Comparison of ENCODE assay signal across 23 cellular contexts in the genomic region with DNA sequence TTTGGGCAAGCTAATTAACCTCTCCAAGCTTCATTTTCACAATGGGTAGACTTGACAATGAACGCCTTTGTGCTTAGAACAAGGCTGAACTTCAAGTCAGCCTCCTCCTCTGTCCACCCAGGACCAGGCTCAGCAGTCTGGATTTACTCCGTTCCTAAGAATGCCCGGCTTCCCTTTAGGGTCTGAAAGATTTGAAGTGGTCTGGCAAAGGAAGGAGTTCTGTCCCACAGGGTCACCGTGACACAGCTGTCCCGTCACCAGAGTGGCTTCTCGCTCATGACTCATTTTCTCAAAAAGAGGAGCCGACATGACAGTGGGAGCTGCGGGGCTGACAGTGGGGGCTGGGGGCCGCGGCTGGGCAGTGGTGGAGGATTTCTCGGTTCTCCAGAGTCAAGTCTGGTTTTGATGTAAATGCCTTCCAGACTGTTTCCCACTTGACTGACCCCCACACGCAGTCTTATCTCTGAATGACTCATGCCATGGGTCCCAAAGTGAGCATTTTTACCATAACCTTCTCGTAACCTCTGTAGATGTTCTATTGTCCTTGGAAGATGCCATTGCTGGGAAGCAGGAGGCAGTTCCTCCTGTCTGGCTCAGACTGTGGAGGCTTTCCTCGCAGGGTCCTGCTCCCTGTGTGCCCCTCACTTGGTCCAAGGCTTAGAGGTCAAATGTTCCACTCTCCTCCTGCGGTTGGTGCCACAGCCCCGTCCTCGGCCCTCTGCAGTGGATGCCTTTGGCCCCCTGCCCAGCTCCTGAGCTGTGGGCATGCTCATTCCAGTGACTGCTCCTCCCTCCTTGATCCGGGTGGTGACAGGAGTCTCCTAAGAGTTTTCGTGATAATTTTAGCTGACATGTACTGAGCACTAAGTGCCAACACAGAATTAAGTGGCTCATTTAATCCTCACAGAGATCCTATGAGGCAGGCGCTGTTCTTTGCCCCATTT.
DNase-seq lines count a peak whose midpoint lies in the region; ATAC-seq and TF ChIP-seq lines count a peak whose summit lies in the region.
"Had no signal": no experiment of that assay in that cellular context is flagged by ENCODE, and none has a peak within 500 bp of the region (broad histone marks: within the 10 kb centered on the region; RNA-seq: fewer than 3 reads in every experiment).

No MANE protein-coding gene starts in this region.

- H3K27ac Mint-ChIP-seq in natural killer cell treated with Interleukin-12 subunit alpha and Interleukin-12 subunit beta and Interleukin-15 and Interleukin-18, amount 100 ng/mL, for 72 hours, result no peak overlapping the region
- H3K27ac Mint-ChIP-seq: activated naive CD8-positive, alpha-beta T cell treated with anti-CD3 and anti-CD28 coated beads for 36 hours; activated T-helper 2 cell treated with anti-CD3 and anti-CD28 coated beads, Interferon-gamma antibody, Interleukin-2, Interleukin-4, amounts not matched to agents 10 μg/mL and 5 μg/mL and 100 μg/mL, durations not matched to agents 14 hours and 24 hours and 36 hours; naive thymus-derived CD8-positive, alpha-beta T cell had no signal

- TF ChIP-seq CTCF in coronary artery (IDR thresholded peaks at IDR 0.05), result no peak
- no peak for TF ChIP-seq CTCF in tibial artery (IDR thresholded peaks at IDR 0.05)

- no peak overlapping the region for H3K4me3 Mint-ChIP-seq in natural killer cell treated with Interleukin-12 subunit alpha and Interleukin-12 subunit beta and Interleukin-15 and Interleukin-18, amount 100 ng/mL, for 72 hours
- H3K4me3 Mint-ChIP-seq: activated naive CD8-positive, alpha-beta T cell treated with anti-CD3 and anti-CD28 coated beads for 36 hours; naive thymus-derived CD8-positive, alpha-beta T cell had no signal

- DNase-seq in M059J (ENCODE audit: low read depth) (peak; percentile 32), coronary artery (ENCODE audit: low spot score) (no peak), islet precursor cell (peak; percentile 85), tibial artery (no peak), NCI-H1694 (lab: John Stamatoyannopoulos, UW) (no peak)
- DNase-seq in activated CD4-positive, CD25-positive, alpha-beta regulatory T cell treated with anti-CD3 and anti-CD28 coated beads, Interleukin-2, amount 50 U/mL, for 72 hours, result no peak
- no peak for DNase-seq in natural killer cell treated with Interleukin-12 subunit alpha and Interleukin-12 subunit beta and Interleukin-15 and Interleukin-18, amount 100 ng/mL, for 72 hours (ENCODE audit: low spot score)
- DNase-seq: activated CD4-positive, alpha-beta T cell treated with anti-CD3 and anti-CD28 coated beads, Interleukin-2, amount 50 U/mL, for 1 hour; activated CD8-positive, alpha-beta memory T cell treated with anti-CD3 and anti-CD28 coated beads, Interleukin-2, amount 50 U/mL, for 4 hours; activated naive CD8-positive, alpha-beta T cell treated with anti-CD3 and anti-CD28 coated beads for 36 hours; dermis blood vessel endothelial cell; DMS79; foreskin fibroblast; naive thymus-derived CD8-positive, alpha-beta T cell; NCI-H1417 treated with DMSO at 0.1 percent for 48 hours; NCI-H526; stimulated activated CD4-positive, alpha-beta T cell treated with anti-CD3 and anti-CD28 coated beads, Interleukin-2, amount 100 ng/mL, for 24 hours; stimulated activated naive CD4-positive, alpha-beta T cell treated with Interleukin-2 at 50 U/mL for 16 hours; transverse colon had no signal

- intact Hi-C loops in tibial artery (cut with DNase I; ENCODE audit: low total_unique reads), result no loop called here

- peak overlapping the region; percentile 7 for H3K4me3 ChIP-seq in coronary artery
- H3K4me3 ChIP-seq in tibial artery, result peak overlapping the region in 1 of 2 donors; percentile 14
- H3K4me3 ChIP-seq: transverse colon had no signal

- H3K27ac ChIP-seq in coronary artery, result peak overlapping the region in 1 of 2 donors; percentile 39
- H3K27ac ChIP-seq in tibial artery, result peak overlapping the region; percentile 36 to 55
- H3K27ac ChIP-seq: parathyroid adenoma, transverse colon had no signal

- peaks cover 0 to 21% (median 17%) of the 10 kb centered on the region in 4 donors for H3K4me1 ChIP-seq in tibial artery
- H3K4me1 ChIP-seq: parathyroid adenoma, transverse colon had no signal

- no peaks in the 10 kb centered on the region for H3K27me3 ChIP-seq in tibial artery
- H3K27me3 ChIP-seq: transverse colon had no signal

- H3K36me3 ChIP-seq in tibial artery, result no peaks in the 10 kb centered on the region
- H3K36me3 ChIP-seq: transverse colon had no signal

- H3K36me3 Mint-ChIP-seq in natural killer cell treated with Interleukin-12 subunit alpha and Interleukin-12 subunit beta and Interleukin-15 and Interleukin-18, amount 100 ng/mL, for 72 hours, result no peaks in the 10 kb centered on the region
- H3K36me3 Mint-ChIP-seq: activated naive CD8-positive, alpha-beta T cell treated with anti-CD3 and anti-CD28 coated beads for 36 hours; naive thymus-derived CD8-positive, alpha-beta T cell had no signal

- no peaks in the 10 kb centered on the region for H3K4me1 Mint-ChIP-seq in natural killer cell treated with Interleukin-12 subunit alpha and Interleukin-12 subunit beta and Interleukin-15 and Interleukin-18, amount 100 ng/mL, for 72 hours (ENCODE audit: low read depth in 2 of 2)
- H3K4me1 Mint-ChIP-seq: activated naive CD8-positive, alpha-beta T cell treated with anti-CD3 and anti-CD28 coated beads for 36 hours; naive thymus-derived CD8-positive, alpha-beta T cell had no signal

- peaks cover 13 to 19% of the 10 kb centered on the region in 2 donors for H3K27me3 Mint-ChIP-seq in natural killer cell treated with Interleukin-12 subunit alpha and Interleukin-12 subunit beta and Interleukin-15 and Interleukin-18, amount 100 ng/mL, for 72 hours
- H3K27me3 Mint-ChIP-seq: activated naive CD8-positive, alpha-beta T cell treated with anti-CD3 and anti-CD28 coated beads for 36 hours had no signal

- no peak for ATAC-seq in HG03565 (IDR thresholded peaks at IDR 0.05; ENCODE audit: unreplicated experiment)
- no peak for ATAC-seq in natural killer cell treated with Interleukin-12 subunit alpha and Interleukin-12 subunit beta and Interleukin-15 and Interleukin-18, amount 100 ng/mL, for 72 hours
- ATAC-seq: HepG2; naive thymus-derived CD8-positive, alpha-beta T cell had no signal

- H3K9me3 Mint-ChIP-seq in natural killer cell treated with Interleukin-12 subunit alpha and Interleukin-12 subunit beta and Interleukin-15 and Interleukin-18, amount 100 ng/mL, for 72 hours, result no peaks in the 10 kb centered on the region
- H3K9me3 Mint-ChIP-seq: activated naive CD8-positive, alpha-beta T cell treated with anti-CD3 and anti-CD28 coated beads for 36 hours; activated T-helper 2 cell treated with anti-CD3 and anti-CD28 coated beads, Interferon-gamma antibody, Interleukin-2, Interleukin-4, amounts not matched to agents 10 μg/mL and 5 μg/mL and 100 μg/mL, durations not matched to agents 14 hours and 24 hours and 36 hours had no signal

- no peaks in the 10 kb centered on the region for H3K9me3 ChIP-seq in tibial artery
- H3K9me3 ChIP-seq: transverse colon had no signal

Comparison
In these comparisons a context has a peak if more than half of its experiments do, and no peak if none do; other contexts are left out.
1. DNase-seq: peak in M059J (single experiment) and islet precursor cell (single experiment); none in coronary artery (single experiment), tibial artery (0 of 2), activated CD4-positive, CD25-positive, alpha-beta regulatory T cell treated with anti-CD3 and anti-CD28 coated beads, Interleukin-2, amount 50 U/mL, for 72 hours (single experiment), NCI-H1694 (single experiment) and natural killer cell treated with Interleukin-12 subunit alpha and Interleukin-12 subunit beta and Interleukin-15 and Interleukin-18, amount 100 ng/mL, for 72 hours (single experiment).